Comparison of ENCODE assay signal across 11 cellular contexts in genomic region chr1:184002071-184002470, GRCh38. TPM values are rescaled to one million over a fixed set of nuclear protein-coding genes. Genes with fewer than 3 reads are reported as not detected.
A peak's percentile ranks its signal among the peaks of the same experiment; 100 is the strongest.
DNase-seq lines count a peak whose midpoint lies in the region; ATAC-seq and TF ChIP-seq lines count a peak whose summit lies in the region.
"Had no signal": no experiment of that assay in that cellular context is flagged by ENCODE, and none has a peak within 500 bp of the region (broad histone marks: within the 10 kb centered on the region; RNA-seq: fewer than 3 reads in every experiment).

No MANE protein-coding gene starts in this region.

- intact Hi-C loops in ascending aorta (cut with DNase I), result no loop called here
- intact Hi-C loops in activated T-helper 1 cell treated with anti-CD3 and anti-CD28 coated beads, Interleukin-12 subunit alpha, Interleukin-12 subunit beta, Interleukin-2, Interleukin-4 antibody, amounts not matched to agents 30 ng/mL and 10 ng/mL and 1 ng/mL, durations not matched to agents 14 hours and 24 hours and 36 hours (cut with micrococcal nuclease), result no loop called here

- H3K27me3 ChIP-seq in ascending aorta, result no peaks in the 10 kb centered on the region
- H3K27me3 ChIP-seq: stomach had no signal

- H3K27ac ChIP-seq in ascending aorta, result no peak overlapping the region

- H3K27ac Mint-ChIP-seq in activated T-helper 1 cell treated with anti-CD3 and anti-CD28 coated beads, Interleukin-12 subunit alpha, Interleukin-12 subunit beta, Interleukin-2, Interleukin-4 antibody, amounts not matched to agents 30 ng/mL and 10 ng/mL and 1 ng/mL, durations not matched to agents 14 hours and 24 hours and 36 hours, result no peak overlapping the region
- H3K27ac Mint-ChIP-seq: activated B cell treated with CpG ODN at 0.5 μM for 24 hours had no signal

- TF ChIP-seq CTCF in AG04449 (IDR thresholded peaks at IDR 0.05; ENCODE audit: insufficient read depth, low read length, missing control alignments), result no peak
- TF ChIP-seq CTCF in cardiac fibroblast (IDR thresholded peaks at IDR 0.05; ENCODE audit: low read depth, low read length), result no peak
- TF ChIP-seq CTCF in ascending aorta (IDR thresholded peaks at IDR 0.05), result no peak

- H3K4me3 Mint-ChIP-seq in activated T-helper 1 cell treated with anti-CD3 and anti-CD28 coated beads, Interleukin-12 subunit alpha, Interleukin-12 subunit beta, Interleukin-2, Interleukin-4 antibody, amounts not matched to agents 30 ng/mL and 10 ng/mL and 1 ng/mL, durations not matched to agents 14 hours and 24 hours and 36 hours, result no peak overlapping the region
- H3K4me3 Mint-ChIP-seq: activated B cell treated with CpG ODN at 0.5 μM for 24 hours had no signal

- H3K4me1 ChIP-seq in ascending aorta, result no peaks in the 10 kb centered on the region

- H3K4me1 Mint-ChIP-seq in activated T-helper 1 cell treated with anti-CD3 and anti-CD28 coated beads, Interleukin-12 subunit alpha, Interleukin-12 subunit beta, Interleukin-2, Interleukin-4 antibody, amounts not matched to agents 30 ng/mL and 10 ng/mL and 1 ng/mL, durations not matched to agents 14 hours and 24 hours and 36 hours (ENCODE audit: low read depth), result peaks cover 5% of the 10 kb centered on the region
- H3K4me1 Mint-ChIP-seq: activated B cell treated with CpG ODN at 0.5 μM for 24 hours had no signal

- CTCF ChIA-PET in AG04449 (lab: Yijun Ruan, JAX), result interaction anchor here (0.8 kb wide), 1 partner anchor 347 kb away, joined by 3 read pairs; no protein-coding TSS in a partner anchor

- no peaks in the 10 kb centered on the region for H3K36me3 Mint-ChIP-seq in activated T-helper 1 cell treated with anti-CD3 and anti-CD28 coated beads, Interleukin-12 subunit alpha, Interleukin-12 subunit beta, Interleukin-2, Interleukin-4 antibody, amounts not matched to agents 30 ng/mL and 10 ng/mL and 1 ng/mL, durations not matched to agents 14 hours and 24 hours and 36 hours (ENCODE audit: low read depth)

- POLR2A ChIA-PET in AG04449 (lab: Yijun Ruan, JAX), result no interaction called here

- no peaks in the 10 kb centered on the region for H3K9me3 ChIP-seq in ascending aorta
- H3K9me3 ChIP-seq: stomach had no signal

- no peak overlapping the region for H3K4me3 ChIP-seq in AG04449 (ENCODE audit: low read depth, low read length)
- H3K4me3 ChIP-seq in cardiac fibroblast (replicated peaks in 1 of 2; ENCODE audit: low read depth in 2 of 2, low read length in 2 of 2), result no peak overlapping the region
- H3K4me3 ChIP-seq in ascending aorta, result no peak overlapping the region
- H3K4me3 ChIP-seq: stomach had no signal

- ATAC-seq in HG02759 (IDR thresholded peaks at IDR 0.05; ENCODE audit: unreplicated experiment), result no peak

- H3K27me3 Mint-ChIP-seq in activated T-helper 1 cell treated with anti-CD3 and anti-CD28 coated beads, Interleukin-12 subunit alpha, Interleukin-12 subunit beta, Interleukin-2, Interleukin-4 antibody, amounts not matched to agents 30 ng/mL and 10 ng/mL and 1 ng/mL, durations not matched to agents 14 hours and 24 hours and 36 hours (ENCODE audit: insufficient read depth), result peaks cover 2% of the 10 kb centered on the region

- DNase-seq in AG04449 (ENCODE audit: low read depth, low spot score) (peak; percentile 70), LHCN-M2 (ENCODE audit: low read depth) (peak; percentile 92), cardiac fibroblast (ENCODE audit: low read depth in 2 of 2) (peak; percentile 84 to 90), kidney glomerular epithelial cell (lab: John Stamatoyannopoulos, UW) (peak; percentile 81), ascending aorta (ENCODE audit: low spot score in 2 of 2) (no peak)
- DNase-seq in stimulated activated CD8-positive, alpha-beta memory T cell treated with anti-CD3 and anti-CD28 coated beads, Interleukin-4, amount 100 ng/mL, for 48 hours, result no peak
- no peak for DNase-seq in activated T-helper 1 cell treated with anti-CD3 and anti-CD28 coated beads, Interleukin-12 subunit alpha, Interleukin-12 subunit beta, Interleukin-2, Interleukin-4 antibody, amounts not matched to agents 30 ng/mL and 10 ng/mL and 1 ng/mL, durations not matched to agents 14 hours and 24 hours and 36 hours (ENCODE audit: low spot score)
- DNase-seq: activated B cell treated with CpG ODN at 0.5 μM for 24 hours, DND-41, stomach had no signal

- no peaks in the 10 kb centered on the region for H3K9me3 Mint-ChIP-seq in activated T-helper 1 cell treated with anti-CD3 and anti-CD28 coated beads, Interleukin-12 subunit alpha, Interleukin-12 subunit beta, Interleukin-2, Interleukin-4 antibody, amounts not matched to agents 30 ng/mL and 10 ng/mL and 1 ng/mL, durations not matched to agents 14 hours and 24 hours and 36 hours
- H3K9me3 Mint-ChIP-seq: activated B cell treated with CpG ODN at 0.5 μM for 24 hours had no signal

- H3K36me3 ChIP-seq in ascending aorta, result no peaks in the 10 kb centered on the region
- H3K36me3 ChIP-seq: stomach had no signal

RNA-seq across cellular contexts. Expression of gene COLGALT2, which starts 35.5 kb away (rescaled TPM):
- total RNA-seq in LHCN-M2 (2014; rRNA removed) (1.9 and 2.1 TPM in 2 replicates), ascending aorta (11.7 TPM)
- 5.0 TPM for polyA plus RNA-seq in LHCN-M2 (2012)
- total RNA-seq in activated T-helper 1 cell treated with anti-CD3 and anti-CD28 coated beads, Interleukin-12 subunit alpha, Interleukin-12 subunit beta, Interleukin-2, Interleukin-4 antibody, amounts not matched to agents 30 ng/mL and 10 ng/mL and 1 ng/mL, durations not matched to agents 14 hours and 24 hours and 36 hours, result 1.8 and 1.9 TPM in 2 replicates

RNA-seq across cellular contexts. Expression of gene TSEN15, which starts 49.5 kb away (rescaled TPM):
- 59.8 and 85.3 TPM in 2 replicates for total RNA-seq in LHCN-M2 (2014; rRNA removed)
- 39.6 TPM for polyA plus RNA-seq in LHCN-M2 (2012)
- total RNA-seq in ascending aorta, result 14.3 TPM
- 49.8 and 50.2 TPM in 2 replicates for total RNA-seq in activated T-helper 1 cell treated with anti-CD3 and anti-CD28 coated beads, Interleukin-12 subunit alpha, Interleukin-12 subunit beta, Interleukin-2, Interleukin-4 antibody, amounts not matched to agents 30 ng/mL and 10 ng/mL and 1 ng/mL, durations not matched to agents 14 hours and 24 hours and 36 hours

Comparison
In these comparisons a context has a peak if more than half of its experiments do, and no peak if none do; other contexts are left out.
1. DNase-seq: peak in AG04449 (single experiment), LHCN-M2 (single experiment), cardiac fibroblast (2 of 2) and kidney glomerular epithelial cell (single experiment); none in ascending aorta (0 of 2), stimulated activated CD8-positive, alpha-beta memory T cell treated with anti-CD3 and anti-CD28 coated beads, Interleukin-4, amount 100 ng/mL, for 48 hours (single experiment) and activated T-helper 1 cell treated with anti-CD3 and anti-CD28 coated beads, Interleukin-12 subunit alpha, Interleukin-12 subunit beta, Interleukin-2, Interleukin-4 antibody, amounts not matched to agents 30 ng/mL and 10 ng/mL and 1 ng/mL, durations not matched to agents 14 hours and 24 hours and 36 hours (single experiment).